ENCODE assay signal across 8 cellular contexts in the genomic region with DNA sequence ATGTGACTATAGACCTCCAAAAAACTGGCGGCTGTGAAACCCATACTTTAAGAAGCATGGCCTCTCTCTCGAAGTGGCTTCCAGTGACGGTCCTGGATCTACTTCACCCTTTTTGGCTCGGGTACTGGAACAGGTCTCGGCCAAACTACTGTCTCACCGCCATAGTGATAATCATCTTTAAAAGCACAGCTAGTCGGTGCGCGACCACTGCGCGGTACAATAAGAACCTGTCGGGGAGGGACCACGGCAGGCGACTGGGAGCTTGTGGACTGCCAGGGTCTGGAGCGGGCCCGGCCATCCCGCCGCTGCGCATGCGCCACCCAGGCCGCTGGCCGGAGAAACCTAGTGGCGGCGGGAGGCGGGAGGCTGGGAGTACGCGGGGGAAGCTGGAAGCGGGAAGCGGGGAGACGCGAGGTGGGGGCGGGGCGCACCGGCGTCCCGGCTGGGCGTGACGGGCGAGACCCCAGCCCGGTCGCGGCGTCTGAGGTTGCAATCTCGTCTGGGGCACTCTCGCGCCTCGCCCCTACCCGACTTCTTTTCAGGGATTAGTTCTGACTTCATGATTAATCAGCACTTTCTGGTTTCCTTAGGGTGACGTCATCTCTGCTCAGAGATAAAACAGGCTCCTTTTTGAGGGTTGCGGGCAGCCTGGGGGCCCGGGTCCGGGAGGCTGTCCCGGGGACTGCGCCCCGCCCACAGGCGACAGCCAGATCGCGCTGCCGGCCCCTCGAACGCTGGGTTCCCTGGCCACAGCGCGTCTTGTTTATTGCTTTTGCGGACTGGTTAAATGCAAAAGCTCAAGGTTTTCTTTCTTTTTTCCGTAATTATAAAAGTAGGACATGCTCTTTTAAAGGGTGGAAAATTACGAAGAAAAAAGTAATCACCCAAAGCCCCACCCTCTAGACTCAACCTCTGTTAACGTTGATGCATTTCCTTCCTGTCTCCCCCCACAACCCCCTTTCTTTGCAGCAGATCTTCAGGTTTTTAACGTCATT.
DNase-seq lines count a peak whose midpoint lies in the region; ATAC-seq and TF ChIP-seq lines count a peak whose summit lies in the region.

No MANE protein-coding gene starts in this region.

- no peaks in the 10 kb centered on the region for H3K27me3 Mint-ChIP-seq in activated CD4-positive, alpha-beta T cell treated with anti-CD3 and anti-CD28 coated beads for 36 hours

- H3K9me3 Mint-ChIP-seq in activated CD4-positive, alpha-beta T cell treated with anti-CD3 and anti-CD28 coated beads for 36 hours (ENCODE audit: low read depth) = no peaks in the 10 kb centered on the region

- no peaks in the 10 kb centered on the region for H3K27me3 ChIP-seq in A673 (replicated peaks; ENCODE audit: insufficient read depth, low read depth, low read length, poor library complexity)

- peak; percentile 83 for ATAC-seq in GM18868 (IDR thresholded peaks at IDR 0.05; ENCODE audit: unreplicated experiment)
- peak; percentile 88 for ATAC-seq in HG03103 (IDR thresholded peaks at IDR 0.05; ENCODE audit: low read depth, unreplicated experiment)
- ATAC-seq in activated CD4-positive, alpha-beta T cell treated with anti-CD3 and anti-CD28 coated beads for 36 hours = peak; percentile 94

- peaks cover 11% of the 10 kb centered on the region for H3K4me1 ChIP-seq in A673 (ENCODE audit: insufficient read depth, low read length, poor library complexity, severe bottlenecking)

- H3K27ac Mint-ChIP-seq in activated CD4-positive, alpha-beta T cell treated with anti-CD3 and anti-CD28 coated beads for 36 hours = peak overlapping the region; percentile 80

- TSS peak; percentile 97 for BruUV-seq in A673 (replicated peaks; lab: Mats Ljungman, UMichigan)

- peaks cover 19% of the 10 kb centered on the region for H3K4me1 Mint-ChIP-seq in activated CD4-positive, alpha-beta T cell treated with anti-CD3 and anti-CD28 coated beads for 36 hours

- POLR2A ChIA-PET in A673 (lab: Charles Lee; ENCODE audit: low non-redundant PET) = no interaction called here
- POLR2A ChIA-PET in activated CD4-positive, alpha-beta T cell treated with anti-CD3 and anti-CD28 coated beads for 36 hours (lab: Charles Lee) = no interaction called here

- H3K4me3 Mint-ChIP-seq in activated CD4-positive, alpha-beta T cell treated with anti-CD3 and anti-CD28 coated beads for 36 hours = peak overlapping the region; percentile 66

- peak; percentile 87 for DNase-seq in A673 (ENCODE audit: low spot score)
- peak; percentile 77 for DNase-seq in NCI-H446 treated with DMSO at 0.1 percent for 48 hours (lab: John Stamatoyannopoulos, UW)
- DNase-seq in activated CD4-positive, alpha-beta T cell treated with anti-CD3 and anti-CD28 coated beads for 36 hours = peak; percentile 83
- DNase-seq in choroid plexus epithelial cell (ENCODE audit: low read depth) = peak; percentile 89
- peak; percentile 94 for DNase-seq in kidney tubule cell (ENCODE audit: low spot score)
- DNase-seq in stimulated activated CD4-positive, alpha-beta T cell treated with anti-CD3 and anti-CD28 coated beads, Interleukin-1b, Interleukin-23, amount 100 ng/mL, for 1 hour (ENCODE audit: low read depth in 2 of 2) = peak; percentile 33 to 50

- TF ChIP-seq CTCF in A673 (conservative IDR thresholded peaks at IDR 0.05; ENCODE audit: low read depth, low read length) = no peak
- TF ChIP-seq CTCF in choroid plexus epithelial cell (conservative IDR thresholded peaks at IDR 0.05; ENCODE audit: low read depth, low read length) = no peak

- H3K36me3 ChIP-seq in A673 (ENCODE audit: insufficient read depth, low read length, poor library complexity, severe bottlenecking) = no peaks in the 10 kb centered on the region

- peak overlapping the region; percentile 76 for H3K27ac ChIP-seq in A673 (ENCODE audit: low read depth, low read length, poor library complexity, severe bottlenecking)

- intact Hi-C loops in A673 (cut with micrococcal nuclease; ENCODE audit: unreplicated experiment) = loop anchor here (5.0 kb wide), 1 partner anchor 42 kb away; no protein-coding TSS in a partner anchor
- intact Hi-C loops in activated CD4-positive, alpha-beta T cell treated with anti-CD3 and anti-CD28 coated beads for 36 hours (cut with DNase I, micrococcal nuclease) = loop anchor here (1.0 to 5.0 kb wide), 7 partner anchors 41 to 527 kb away; partner anchors contain the start of genes ADAMTS6 (in 2 of the 2), CENPK (in 1 of the 2) and PPWD1 (in 1 of the 2)

- H3K4me3 ChIP-seq in A673 (ENCODE audit: low read depth, low read length, poor library complexity, severe bottlenecking) (peak overlapping the region; percentile 57), choroid plexus epithelial cell (ENCODE audit: low read depth, low read length) (peak overlapping the region; percentile 75)

- CTCF ChIA-PET in A673 (lab: Charles Lee) = no interaction called here
- CTCF ChIA-PET in activated CD4-positive, alpha-beta T cell treated with anti-CD3 and anti-CD28 coated beads for 36 hours (lab: Charles Lee) = interaction anchor here (0.6 to 1.5 kb wide), 3 partner anchors 26 to 244 kb away, joined by 3 to 4 read pairs (median 3); no protein-coding TSS in a partner anchor

- H3K36me3 Mint-ChIP-seq in activated CD4-positive, alpha-beta T cell treated with anti-CD3 and anti-CD28 coated beads for 36 hours (ENCODE audit: low read depth) = no peaks in the 10 kb centered on the region

- no peaks in the 10 kb centered on the region for H3K9me3 ChIP-seq in A673 (ENCODE audit: low read depth, low read length, poor library complexity, severe bottlenecking)

Comparison
In these comparisons a context has a peak if more than half of its experiments do, and no peak if none do; other contexts are left out.
1. Peak in every context shown above with its lines: DNase-seq, ATAC-seq, H3K4me3 ChIP-seq and H3K27ac ChIP-seq.
2. DNase-seq: peak in every context shown above with its lines; median percentile 94 in kidney tubule cell; 89 in choroid plexus epithelial cell; 87 in A673; 83 in activated CD4-positive, alpha-beta T cell treated with anti-CD3 and anti-CD28 coated beads for 36 hours; 77 in NCI-H446 treated with DMSO at 0.1 percent for 48 hours; 42 in stimulated activated CD4-positive, alpha-beta T cell treated with anti-CD3 and anti-CD28 coated beads, Interleukin-1b, Interleukin-23, amount 100 ng/mL, for 1 hour.